Comparison of ENCODE assay signal across 9 cellular contexts in genomic region chr1:144413404-144414118, GRCh38. TPM values are rescaled to one million over a fixed set of nuclear protein-coding genes. Genes with fewer than 3 reads are reported as not detected.
DNase-seq lines count a peak whose midpoint lies in the region; ATAC-seq, FAIRE-seq and TF ChIP-seq lines count a peak whose summit lies in the region.
"Not testable (repeated sequence)": the region's sequence is repeated elsewhere in the genome, so short reads cannot be mapped to it uniquely, and the experiment has no call there.
"Had no signal": no experiment of that assay in that cellular context is flagged by ENCODE, and none has a peak within 500 bp of the region (broad histone marks: within the 10 kb centered on the region; RNA-seq: fewer than 3 reads in every experiment).

No MANE protein-coding gene starts in this region.

- not testable (repeated sequence) for DNase-seq in GM12864 (ENCODE audit: low read depth); HL-60 (ENCODE audit: low read depth in 1 of 2, low spot score in 1 of 2); WERI-Rb-1; astrocyte (ENCODE audit: low read depth); epithelial cell of proximal tubule (ENCODE audit: low read depth); left lobe of liver (ENCODE audit: low spot score); type B pancreatic cell (ENCODE audit: extremely low spot score, unreplicated experiment)

- H3K4me3 ChIP-seq in GM12864 (ENCODE audit: low read depth, low read length) (peak overlapping the region; percentile 38), HL-60 (replicated peaks; ENCODE audit: insufficient read depth, low read length) (peak overlapping the region; percentile 31), WERI-Rb-1 (ENCODE audit: low read depth, low read length) (peak overlapping the region; percentile 84), epithelial cell of proximal tubule (ENCODE audit: low read depth, low read length) (peak overlapping the region; percentile 52), parathyroid adenoma (ENCODE audit: low read depth, low read length) (peak overlapping the region; percentile 85)
- not testable (repeated sequence) for H3K4me3 ChIP-seq in astrocyte (ENCODE audit: insufficient read depth, low read depth, low read length)

- H4K20me1 ChIP-seq in astrocyte (ENCODE audit: insufficient read depth, low read length), result not testable (repeated sequence)

- not testable (repeated sequence) for H3K9me3 Mint-ChIP-seq in astrocyte (ENCODE audit: unreplicated experiment); type B pancreatic cell

- H3K4me1 Mint-ChIP-seq in astrocyte (ENCODE audit: low read depth, unreplicated experiment); type B pancreatic cell (ENCODE audit: unreplicated experiment): not testable (repeated sequence)

- H3K4me2 ChIP-seq in astrocyte (ENCODE audit: low read length), result peak overlapping the region; percentile 72
- H3K4me2 ChIP-seq in parathyroid adenoma (ENCODE audit: low read length), result peak overlapping the region; percentile 77

- not testable (repeated sequence) for H3K36me3 ChIP-seq in WERI-Rb-1; astrocyte (ENCODE audit: insufficient read depth, low read length); parathyroid adenoma (ENCODE audit: control insufficient read depth, insufficient read depth, low read length)

- TF ChIP-seq CTCF in GM12864 (IDR thresholded peaks at IDR 0.05; ENCODE audit: low read depth, low read length, missing control alignments); HL-60 (IDR thresholded peaks at IDR 0.05; ENCODE audit: insufficient read depth, low read length); WERI-Rb-1 (IDR thresholded peaks at IDR 0.05; ENCODE audit: low read depth, low read length); astrocyte (IDR thresholded peaks at IDR 0.05; ENCODE audit: insufficient read depth, low read depth, low read length); epithelial cell of proximal tubule (conservative IDR thresholded peaks at IDR 0.05; ENCODE audit: low read depth, low read length); parathyroid adenoma (IDR thresholded peaks at IDR 0.05); type B pancreatic cell (conservative IDR thresholded peaks at IDR 0.05): not testable (repeated sequence)

- H3K27ac Mint-ChIP-seq in astrocyte (ENCODE audit: unreplicated experiment) (peak overlapping the region; percentile 99), type B pancreatic cell (peak overlapping the region; percentile 100)

- H3K4me3 Mint-ChIP-seq in astrocyte (ENCODE audit: unreplicated experiment), result peak overlapping the region; percentile 87
- peak overlapping the region; percentile 91 for H3K4me3 Mint-ChIP-seq in type B pancreatic cell

- not testable (repeated sequence) for FAIRE-seq in astrocyte (lab: Jason Lieb, UNC)

- H3K36me3 Mint-ChIP-seq in astrocyte (ENCODE audit: low read depth, unreplicated experiment); type B pancreatic cell: not testable (repeated sequence)

- H3K4me1 ChIP-seq in astrocyte (ENCODE audit: insufficient read depth, low read length); parathyroid adenoma: not testable (repeated sequence)

- not testable (repeated sequence) for H2AFZ ChIP-seq in astrocyte (ENCODE audit: low read depth, low read length)
- peak overlapping the region; percentile 68 for H2AFZ ChIP-seq in parathyroid adenoma

- H3K79me2 ChIP-seq in astrocyte (ENCODE audit: insufficient read depth, low read length); parathyroid adenoma: not testable (repeated sequence)

- not testable (repeated sequence) for H3K27me3 ChIP-seq in HL-60 (ENCODE audit: insufficient read depth, poor library complexity, severe bottlenecking); WERI-Rb-1 (ENCODE audit: insufficient read depth, low read depth, severe bottlenecking); astrocyte (ENCODE audit: insufficient read depth, low read length); parathyroid adenoma (ENCODE audit: control insufficient read depth, insufficient read depth, low read length)

- not testable (repeated sequence) for H3K9me3 ChIP-seq in WERI-Rb-1 (ENCODE audit: severe bottlenecking); astrocyte (ENCODE audit: insufficient read depth, low read depth, low read length); parathyroid adenoma (ENCODE audit: control insufficient read depth, low read length)

- not testable (repeated sequence) for H3K27ac ChIP-seq in HL-60 (replicated peaks); astrocyte (ENCODE audit: low read depth, low read length)
- peak overlapping the region; percentile 80 for H3K27ac ChIP-seq in WERI-Rb-1
- H3K27ac ChIP-seq in parathyroid adenoma, result peak overlapping the region; percentile 84

- peak overlapping the region; percentile 43 for H3K9ac ChIP-seq in astrocyte (ENCODE audit: low read length)
- not testable (repeated sequence) for H3K9ac ChIP-seq in parathyroid adenoma

- peak; percentile 27 for ATAC-seq in left lobe of liver

- not testable (repeated sequence) for H3K27me3 Mint-ChIP-seq in astrocyte (ENCODE audit: low read depth, unreplicated experiment); type B pancreatic cell

RNA-seq across cellular contexts. Expression of gene PPIAL4E, which starts 40.1 kb away (rescaled TPM):
- total RNA-seq in astrocyte (not detected in 2 replicates), epithelial cell of proximal tubule (not detected in 2 replicates), left lobe of liver (not detected), type B pancreatic cell (ENCODE audit: low replicate concordance) (not detected in 2 replicates)
- total RNA-seq: left colon had no signal

RNA-seq across cellular contexts. Expression of gene NBPF15, which starts 47.9 kb away (rescaled TPM):
- 47.6 and 49.0 TPM in 2 replicates for total RNA-seq in astrocyte
- 11.9 and 13.7 TPM in 2 replicates for total RNA-seq in epithelial cell of proximal tubule
- 40.1 TPM for total RNA-seq in left lobe of liver
- total RNA-seq in type B pancreatic cell (ENCODE audit: low replicate concordance), result 33.2 and 61.4 TPM in 2 replicates
